In the genomic region with DNA sequence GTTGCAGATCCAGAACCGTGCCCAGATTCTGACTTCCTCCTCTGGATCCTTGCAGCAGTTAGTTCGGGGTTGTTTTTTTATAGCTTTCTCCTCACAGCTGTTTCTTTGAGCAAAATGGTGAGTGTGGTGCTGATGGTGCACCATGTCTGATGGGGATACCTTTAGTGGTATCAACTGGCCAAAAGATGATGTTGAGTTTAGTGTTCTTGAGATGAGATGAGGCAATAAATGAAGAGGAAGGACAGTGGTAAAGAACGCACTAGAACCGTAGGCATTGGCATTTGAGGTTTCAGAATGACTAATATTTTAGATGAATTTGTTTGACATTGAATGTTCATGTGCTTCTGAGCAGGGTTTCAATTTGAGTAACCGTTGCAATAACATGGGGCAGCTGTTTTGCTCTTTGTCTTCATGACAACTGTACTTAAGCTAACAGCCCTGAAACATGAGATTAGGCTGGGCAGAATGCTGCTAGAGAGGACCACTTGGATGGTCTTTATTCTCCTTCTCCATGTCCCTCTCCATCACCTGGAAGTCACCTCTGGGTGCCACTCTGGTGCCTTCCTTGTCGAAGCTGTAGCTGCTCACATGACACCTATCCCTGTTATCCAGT, we compare ENCODE assay signal across 10 cellular contexts. TPM values are rescaled to one million over a fixed set of nuclear protein-coding genes. Genes with fewer than 3 reads are reported as not detected.
DNase-seq lines count a peak whose midpoint lies in the region; ATAC-seq and TF ChIP-seq lines count a peak whose summit lies in the region.
"Had no signal": no experiment of that assay in that cellular context is flagged by ENCODE, and none has a peak within 500 bp of the region (broad histone marks: within the 10 kb centered on the region; RNA-seq: fewer than 3 reads in every experiment).

No MANE protein-coding gene starts in this region.

- ATAC-seq in GM19328 (IDR thresholded peaks at IDR 0.05; ENCODE audit: unreplicated experiment): peak; percentile 97
- ATAC-seq in HG03095 (IDR thresholded peaks at IDR 0.05; ENCODE audit: unreplicated experiment): peak; percentile 93
- ATAC-seq: body of pancreas had no signal

- no peak for TF ChIP-seq CTCF in GM12865 (IDR thresholded peaks at IDR 0.05; ENCODE audit: insufficient read depth, low read depth, low read length, missing control alignments)

- in situ Hi-C loops in G401 (cut with HindIII; ENCODE audit: low sequenced_read_pairs): no loop called here

- DNase-seq in GM12865 (ENCODE audit: low read depth): peak; percentile 88
- peak; percentile 19 for DNase-seq in activated naive CD4-positive, alpha-beta T cell treated with anti-CD3 and anti-CD28 coated beads, Interleukin-2, amount 50 U/mL, for 16 hours
- DNase-seq in G401 (ENCODE audit: low spot score): no peak
- no peak for DNase-seq in UCSD-AML1 (lab: John Stamatoyannopoulos, UW; ENCODE audit: unreplicated experiment)
- DNase-seq in DMS53 (lab: John Stamatoyannopoulos, UW): no peak
- DNase-seq in NCI-H345 (lab: John Stamatoyannopoulos, UW): no peak
- DNase-seq: PC-9 had no signal

- H3K4me3 ChIP-seq in GM12865 (ENCODE audit: low read depth, low read length): no peak overlapping the region
- H3K4me3 ChIP-seq: body of pancreas, PC-9 had no signal

RNA-seq across cellular contexts. Expression of gene CTLA4, which starts 3.9 kb away (rescaled TPM):
- not detected in 2 replicates for total RNA-seq in G401 (2014; rRNA removed; shearing (Covaris generic))
- total RNA-seq: body of pancreas, PC-9 had no signal

Comparison
In these comparisons a context has a peak if more than half of its experiments do, and no peak if none do; other contexts are left out.
1. DNase-seq: peak in GM12865 (single experiment) and activated naive CD4-positive, alpha-beta T cell treated with anti-CD3 and anti-CD28 coated beads, Interleukin-2, amount 50 U/mL, for 16 hours (single experiment); none in G401 (single experiment), UCSD-AML1 (single experiment), DMS53 (single experiment) and NCI-H345 (single experiment).